Comparison of ENCODE assay signal across 21 cellular contexts in the genomic region with DNA sequence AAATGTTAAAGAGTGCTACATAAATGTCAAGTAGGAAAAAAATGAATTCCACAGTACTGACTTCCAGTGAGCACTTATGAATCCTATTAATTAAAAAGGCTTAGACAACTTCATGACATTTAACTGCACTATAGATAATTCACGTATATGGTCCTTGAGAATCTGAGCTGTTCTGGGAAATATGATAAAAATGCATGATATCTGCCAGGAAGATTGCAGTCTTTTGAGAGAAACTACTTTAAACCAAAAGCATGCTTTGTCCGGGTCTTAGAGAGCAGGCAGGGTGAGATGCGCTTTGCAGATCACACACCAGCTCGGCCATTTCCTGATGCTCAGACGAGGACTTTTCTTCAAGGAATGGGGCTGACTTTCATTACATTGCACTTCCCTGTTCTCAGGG. TPM values are rescaled to one million over a fixed set of nuclear protein-coding genes. Genes with fewer than 3 reads are reported as not detected.
A peak's percentile ranks its signal among the peaks of the same experiment; 100 is the strongest.
DNase-seq lines count a peak whose midpoint lies in the region; TF ChIP-seq lines count a peak whose summit lies in the region.
"Had no signal": no experiment of that assay in that cellular context is flagged by ENCODE, and none has a peak within 500 bp of the region (broad histone marks: within the 10 kb centered on the region; RNA-seq: fewer than 3 reads in every experiment).

No MANE protein-coding gene starts in this region.

- TF ChIP-seq CTCF in fibroblast of mammary gland (conservative IDR thresholded peaks at IDR 0.05; ENCODE audit: control insufficient read depth, insufficient read depth, low read depth, low read length): no peak
- no peak for TF ChIP-seq CTCF in parathyroid adenoma (IDR thresholded peaks at IDR 0.05)

- no peaks in the 10 kb centered on the region for H3K9me3 ChIP-seq in parathyroid adenoma (ENCODE audit: control insufficient read depth, low read length)
- H3K9me3 ChIP-seq: Caco-2, prostate gland had no signal

- H3K9ac ChIP-seq in parathyroid adenoma: no peak overlapping the region

- H3K36me3 ChIP-seq in parathyroid adenoma (ENCODE audit: control insufficient read depth, insufficient read depth, low read length): no peaks in the 10 kb centered on the region
- H3K36me3 ChIP-seq: prostate gland had no signal

- no peak overlapping the region for H3K4me3 ChIP-seq in fibroblast of mammary gland (ENCODE audit: control insufficient read depth, low read depth, low read length)
- H3K4me3 ChIP-seq in parathyroid adenoma (ENCODE audit: low read depth, low read length): no peak overlapping the region
- H3K4me3 ChIP-seq: prostate gland had no signal

- no peaks in the 10 kb centered on the region for H3K27me3 ChIP-seq in parathyroid adenoma (ENCODE audit: control insufficient read depth, insufficient read depth, low read length)

- H3K79me2 ChIP-seq in parathyroid adenoma: no peaks in the 10 kb centered on the region

- peak; percentile 94 for DNase-seq in EH (ENCODE audit: low read depth)
- peak; percentile 48 for DNase-seq in amniotic stem cell (lab: John Stamatoyannopoulos, UW)
- DNase-seq in fibroblast of mammary gland (ENCODE audit: low read depth): peak; percentile 28
- no peak for DNase-seq in Kasumi-1 (lab: John Stamatoyannopoulos, UW)
- DNase-seq in stimulated activated CD4-positive, alpha-beta T cell treated with anti-CD3 and anti-CD28 coated beads, Interleukin-12 subunit alpha, Interleukin-12 subunit beta, amount 100 ng/mL, for 4 hours: no peak
- no peak for DNase-seq in ureter (ENCODE audit: low spot score)
- no peak for DNase-seq in T-helper 1 cell
- DNase-seq: activated CD4-positive, alpha-beta T cell treated with anti-CD3 and anti-CD28 coated beads for 1 hour; activated naive CD8-positive, alpha-beta T cell treated with anti-CD3 and anti-CD28 coated beads, Interleukin-2, amount 10 ng/mL, durations not matched to agents 7 days and 5 days; Caco-2; left cardiac atrium; mesendoderm; naive thymus-derived CD4-positive, alpha-beta T cell; NCI-H1417; NCI-H2107; NCI-H524; stimulated activated naive CD4-positive, alpha-beta T cell; SW 1271 had no signal

- H3K4me1 ChIP-seq in parathyroid adenoma: no peaks in the 10 kb centered on the region
- H3K4me1 ChIP-seq: Caco-2, prostate gland had no signal

- H2AFZ ChIP-seq in parathyroid adenoma: peak overlapping the region; percentile 22

- H3K4me2 ChIP-seq in parathyroid adenoma (ENCODE audit: low read length): no peak overlapping the region

- no peak overlapping the region for H3K27ac ChIP-seq in parathyroid adenoma
- H3K27ac ChIP-seq: prostate gland, RWPE1 had no signal

RNA-seq across cellular contexts. Expression of gene CMPK2, which starts 42.6 kb away (rescaled TPM):
- total RNA-seq in ureter: 7.5 TPM

RNA-seq across cellular contexts. Expression of gene RSAD2, which starts 54.5 kb away (rescaled TPM):
- total RNA-seq in ureter: 4.4 TPM

Comparison
In these comparisons a context has a peak if more than half of its experiments do, and no peak if none do; other contexts are left out.
1. DNase-seq: peak in EH (single experiment), amniotic stem cell (single experiment) and fibroblast of mammary gland (single experiment); none in Kasumi-1 (0 of 2), stimulated activated CD4-positive, alpha-beta T cell treated with anti-CD3 and anti-CD28 coated beads, Interleukin-12 subunit alpha, Interleukin-12 subunit beta, amount 100 ng/mL, for 4 hours (single experiment), ureter (single experiment) and T-helper 1 cell (0 of 5).